Comparison of ENCODE assay signal across 33 cellular contexts in genomic region chrX:15358533-15358932, GRCh38. TPM values are rescaled to one million over a fixed set of nuclear protein-coding genes. Genes with fewer than 3 reads are reported as not detected.
"Had no signal": no experiment of that assay in that cellular context is flagged by ENCODE, and none has a peak within 500 bp of the region (broad histone marks: within the 10 kb centered on the region; RNA-seq: fewer than 3 reads in every experiment).

No MANE protein-coding gene starts in this region.

- H3K27ac ChIP-seq: brain microvascular endothelial cell, colonic mucosa, Peyer's patch, RWPE1, SJCRH30 had no signal

- DNase-seq: activated B cell treated with CpG ODN at 0.5 μM for 24 hours; activated CD4-positive, alpha-beta T cell treated with anti-CD3 and anti-CD28 coated beads for 1 hour; activated CD4-positive, alpha-beta T cell treated with anti-CD3 and anti-CD28 coated beads, Interleukin-2, amount 10 ng/mL, durations not matched to agents 24 days and 14 days; activated CD4-positive, alpha-beta T cell treated with anti-CD3 and anti-CD28 coated beads, Interleukin-2, amount 50 U/mL, for 48 hours; activated CD8-positive, alpha-beta memory T cell treated with anti-CD3 and anti-CD28 coated beads for 24 hours; activated effector memory CD4-positive, alpha-beta T cell treated with anti-CD3 and anti-CD28 coated beads, Interleukin-2, amount 50 U/mL, for 16 hours; activated naive CD4-positive, alpha-beta T cell treated with Interleukin-2 at 50 U/mL for 16 hours; activated naive CD8-positive, alpha-beta T cell treated with anti-CD3 and anti-CD28 coated beads, Interleukin-2, amount 50 U/mL, for 24 hours; activated T-cell treated with anti-CD3 and anti-CD28 coated beads, Interleukin-2, amount 50 U/mL, for 4 hours; amygdala; brain microvascular endothelial cell; cerebellar nuclear complex; colonic mucosa; NCI-H1092 treated with DMSO at 0.1 percent for 48 hours; NCI-H1417 treated with DMSO at 0.1 percent for 48 hours; NCI-H1694; NCI-H2029; NCI-H2107; NCI-H2171 treated with DMSO at 0.1 percent for 48 hours; NCI-H226; NCI-H82; OCI-M1; Peyer's patch; Right ventricle myocardium superior; SJCRH30; SK-N-SH; SW 1271; T-helper 17 cell; T-helper 9 cell had no signal

- H3K4me1 ChIP-seq: colonic mucosa, Peyer's patch, SJCRH30 had no signal

- ATAC-seq: activated naive CD4-positive, alpha-beta T cell treated with anti-CD3 and anti-CD28 coated beads, Interleukin-2, amount 50 U/mL, for 72 hours; activated naive CD8-positive, alpha-beta T cell treated with anti-CD3 and anti-CD28 coated beads, Interleukin-2, amount 50 U/mL, for 24 hours; activated T-cell treated with anti-CD3 and anti-CD28 coated beads, Interleukin-2, amount 50 U/mL, for 4 hours; T-helper 17 cell had no signal

- H3K9me2 ChIP-seq: SK-N-SH had no signal

- H3K27me3 ChIP-seq: brain microvascular endothelial cell, colonic mucosa, Peyer's patch, SJCRH30 had no signal

- H3K4me2 ChIP-seq: SK-N-SH had no signal

- H3K9me3 ChIP-seq: colonic mucosa, Peyer's patch, SK-N-SH had no signal

- H3K4me3 ChIP-seq: colonic mucosa, Peyer's patch, SJCRH30 had no signal

- H3K36me3 ChIP-seq: brain microvascular endothelial cell, colonic mucosa, Peyer's patch, SJCRH30 had no signal

RNA-seq across cellular contexts. Expression of gene VEGFD, which starts 25.7 kb away (rescaled TPM):
- total RNA-seq: activated B cell treated with CpG ODN at 0.5 μM for 24 hours; activated CD4-positive, alpha-beta T cell treated with anti-CD3 and anti-CD28 coated beads, Interleukin-2, amount 10 ng/mL, durations not matched to agents 24 days and 14 days; activated naive CD4-positive, alpha-beta T cell treated with anti-CD3 and anti-CD28 coated beads, Interleukin-2, amount 50 U/mL, for 72 hours; activated T-cell treated with anti-CD3 and anti-CD28 coated beads, Interleukin-2, amount 50 U/mL, for 4 hours; MCF 10A; T-helper 17 cell had no signal

RNA-seq across cellular contexts. Expression of gene ASB11, which starts 43.1 kb away (rescaled TPM):
- total RNA-seq: activated B cell treated with CpG ODN at 0.5 μM for 24 hours; activated CD4-positive, alpha-beta T cell treated with anti-CD3 and anti-CD28 coated beads, Interleukin-2, amount 10 ng/mL, durations not matched to agents 24 days and 14 days; activated naive CD4-positive, alpha-beta T cell treated with anti-CD3 and anti-CD28 coated beads, Interleukin-2, amount 50 U/mL, for 72 hours; activated T-cell treated with anti-CD3 and anti-CD28 coated beads, Interleukin-2, amount 50 U/mL, for 4 hours; MCF 10A; NCI-H460; Peyer's patch; SJCRH30; T-helper 17 cell had no signal
